ENCODE assay signal across 9 cellular contexts in the genomic region with DNA sequence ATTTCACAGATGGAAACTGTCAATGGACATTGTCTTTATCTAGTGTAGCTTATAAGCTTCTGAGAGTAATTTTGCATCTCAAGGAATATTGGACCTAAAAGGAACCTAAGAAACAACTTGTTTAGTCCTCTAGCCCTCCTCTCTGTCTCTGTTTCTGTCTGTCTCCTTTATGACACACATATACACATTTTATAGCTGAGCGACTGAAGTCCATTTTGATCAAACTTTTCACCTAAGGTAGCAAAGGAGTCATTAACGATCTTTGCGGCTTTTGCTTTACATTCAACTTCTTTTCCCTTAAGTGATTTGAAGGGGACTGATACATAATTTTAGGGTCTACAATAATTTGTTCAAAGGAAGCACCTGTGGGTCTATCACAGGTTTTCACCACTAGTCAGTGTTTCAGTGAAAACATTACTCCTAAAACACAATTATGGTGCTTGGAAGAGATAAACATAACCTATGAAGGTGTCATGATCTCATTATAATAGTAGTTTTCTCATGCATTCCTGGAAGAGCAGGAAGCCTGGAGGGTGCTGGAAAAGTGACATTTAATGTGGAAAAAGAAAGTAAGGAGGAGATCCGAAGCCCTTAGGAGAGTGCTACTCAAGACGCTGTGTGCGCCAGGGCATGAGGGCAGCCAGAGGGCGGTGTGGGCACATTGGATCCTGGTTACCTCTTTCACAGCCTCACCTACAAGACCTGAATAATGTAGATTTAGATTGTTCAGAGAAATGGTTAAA.
DNase-seq lines count a peak whose midpoint lies in the region; ATAC-seq and TF ChIP-seq lines count a peak whose summit lies in the region.
"Had no signal": no experiment of that assay in that cellular context is flagged by ENCODE, and none has a peak within 500 bp of the region (broad histone marks: within the 10 kb centered on the region; RNA-seq: fewer than 3 reads in every experiment).

No MANE protein-coding gene starts in this region.

- no peaks in the 10 kb centered on the region for H3K27me3 Mint-ChIP-seq in GM23338 (ENCODE audit: insufficient read depth, low read depth, poor library complexity)

- H3K36me3 ChIP-seq in BJ (ENCODE audit: control insufficient read depth, insufficient read depth, low read length), result no peaks in the 10 kb centered on the region
- no peaks in the 10 kb centered on the region for H3K36me3 ChIP-seq in GM23338 (ENCODE audit: insufficient read depth)
- no peaks in the 10 kb centered on the region for H3K36me3 ChIP-seq in SK-N-SH (replicated peaks in 1 of 2; ENCODE audit: control insufficient read depth in 1 of 2, insufficient read depth in 2 of 2, low read length in 1 of 2)
- H3K36me3 ChIP-seq in hepatocyte (replicated peaks; ENCODE audit: insufficient read depth, low read depth), result no peaks in the 10 kb centered on the region

- no peak overlapping the region for H3K4me3 Mint-ChIP-seq in GM23338

- no peak overlapping the region for H2AFZ ChIP-seq in GM23338
- H2AFZ ChIP-seq in SK-N-SH (ENCODE audit: low read depth), result no peak overlapping the region
- no peak overlapping the region for H2AFZ ChIP-seq in hepatocyte

- WGBS in SK-N-SH (ENCODE audit: low lambda C conversion rate), result 88% methylated on average over 7 of the region's 7 CpGs
- WGBS in hepatocyte (ENCODE audit: low lambda C conversion rate, missing lambda C conversion rate), result 70% methylated on average over 7 of the region's 7 CpGs

- no peak overlapping the region for H3K9ac ChIP-seq in SK-N-SH

- no peak overlapping the region for H3K27ac Mint-ChIP-seq in GM23338
- H3K27ac Mint-ChIP-seq in activated naive CD4-positive, alpha-beta T cell treated with anti-CD3 and anti-CD28 coated beads, Interleukin-2, amount 50 U/mL, for 72 hours, result peak overlapping the region in 1 of 2 donors; percentile 12

- TF ChIP-seq CTCF in BJ (IDR thresholded peaks at IDR 0.05; ENCODE audit: insufficient read depth, low read depth, low read length) (peak; percentile 79), GM23338 (conservative IDR thresholded peaks at IDR 0.05; ENCODE audit: low read depth in 2 of 2) (peak; percentile 88 to 94), SK-N-SH (IDR thresholded peaks at IDR 0.05) (peak; percentile 71), hepatocyte (IDR thresholded peaks at IDR 0.05; ENCODE audit: poor library complexity) (peak; percentile 68)

- no peak overlapping the region for H3K27ac ChIP-seq in GM23338 (ENCODE audit: low read depth)
- no peak overlapping the region for H3K27ac ChIP-seq in SK-N-SH (ENCODE audit: low read depth in 2 of 2, low read length in 1 of 2)
- H3K27ac ChIP-seq in hepatocyte, result peak overlapping the region; percentile 28
- H3K27ac ChIP-seq: HL-60 had no signal

- no peak for DNase-seq in BJ (ENCODE audit: low read depth)
- peak; percentile 85 for DNase-seq in GM23338 (ENCODE audit: low spot score)
- peak; percentile 42 for DNase-seq in SK-N-SH
- DNase-seq in activated naive CD4-positive, alpha-beta T cell treated with anti-CD3 and anti-CD28 coated beads, Interleukin-2, amount 50 U/mL, for 72 hours (ENCODE audit: low spot score in 2 of 2), result peak in 1 of 2 donors; percentile 47
- peak; percentile 74 for DNase-seq in hepatocyte (ENCODE audit: low spot score)
- DNase-seq in stimulated activated CD4-positive, alpha-beta T cell treated with anti-CD3 and anti-CD28 coated beads, Interleukin-1b, Interleukin-23, amount 100 ng/mL, for 48 hours, result peak; percentile 51
- no peak for DNase-seq in DMS79 (lab: John Stamatoyannopoulos, UW)

- H3K4me2 ChIP-seq in GM23338, result no peak overlapping the region
- H3K4me2 ChIP-seq in SK-N-SH, result no peak overlapping the region
- H3K4me2 ChIP-seq in hepatocyte, result peak overlapping the region; percentile 43

- no peaks in the 10 kb centered on the region for H3K36me3 Mint-ChIP-seq in GM23338 (ENCODE audit: low read depth)
- no peaks in the 10 kb centered on the region for H3K36me3 Mint-ChIP-seq in activated naive CD4-positive, alpha-beta T cell treated with anti-CD3 and anti-CD28 coated beads, Interleukin-2, amount 50 U/mL, for 72 hours

- H3K4me1 Mint-ChIP-seq in GM23338, result peaks cover 34% of the 10 kb centered on the region

- no peaks in the 10 kb centered on the region for H3K79me2 ChIP-seq in GM23338 (replicated peaks; ENCODE audit: insufficient read depth)
- no peaks in the 10 kb centered on the region for H3K79me2 ChIP-seq in SK-N-SH (ENCODE audit: insufficient read depth)
- no peaks in the 10 kb centered on the region for H3K79me2 ChIP-seq in hepatocyte

- H3K4me1 ChIP-seq in GM23338 (ENCODE audit: insufficient read depth) (peaks cover 13% of the 10 kb centered on the region; the same call in 1 of the 2 replicates), SK-N-SH (ENCODE audit: control insufficient read depth in 1 of 2, insufficient read depth in 2 of 2, low read depth in 1 of 2, low read length in 1 of 2) (no peaks in the 10 kb centered on the region; a peak in 1 of 4 replicates), hepatocyte (ENCODE audit: insufficient read depth) (no peaks in the 10 kb centered on the region)

- H3F3A ChIP-seq in GM23338 (replicated peaks; ENCODE audit: low read depth) (no peaks in the 10 kb centered on the region), SK-N-SH (replicated peaks; ENCODE audit: insufficient read depth) (no peaks in the 10 kb centered on the region)

- H3K4me3 ChIP-seq in BJ (ENCODE audit: low read depth, low read length), result no peak overlapping the region
- H3K4me3 ChIP-seq in GM23338, result no peak overlapping the region
- no peak overlapping the region for H3K4me3 ChIP-seq in SK-N-SH (ENCODE audit: low read depth in 2 of 2, low read length in 1 of 2)
- no peak overlapping the region for H3K4me3 ChIP-seq in hepatocyte

- no peaks in the 10 kb centered on the region for H3K27me3 ChIP-seq in BJ (ENCODE audit: control insufficient read depth, insufficient read depth, low read length)
- H3K27me3 ChIP-seq in GM23338 (ENCODE audit: insufficient read depth), result no peaks in the 10 kb centered on the region
- H3K27me3 ChIP-seq in SK-N-SH (ENCODE audit: insufficient read depth), result no peaks in the 10 kb centered on the region
- H3K27me3 ChIP-seq in hepatocyte, result no peaks in the 10 kb centered on the region

- no peaks in the 10 kb centered on the region for H3K9me3 Mint-ChIP-seq in GM23338
- H3K9me3 Mint-ChIP-seq in activated naive CD4-positive, alpha-beta T cell treated with anti-CD3 and anti-CD28 coated beads, Interleukin-2, amount 50 U/mL, for 72 hours, result no peaks in the 10 kb centered on the region

- no peaks in the 10 kb centered on the region for H4K20me1 ChIP-seq in GM23338 (replicated peaks; ENCODE audit: insufficient read depth)
- no peaks in the 10 kb centered on the region for H4K20me1 ChIP-seq in SK-N-SH (ENCODE audit: insufficient read depth)
- no peaks in the 10 kb centered on the region for H4K20me1 ChIP-seq in hepatocyte (ENCODE audit: insufficient read depth, poor library complexity, severe bottlenecking)

- H3K9me3 ChIP-seq in SK-N-SH (no peaks in the 10 kb centered on the region), hepatocyte (ENCODE audit: low read depth) (no peaks in the 10 kb centered on the region)

- TF ChIP-seq EP300 in SK-N-SH (IDR thresholded peaks at IDR 0.05; ENCODE audit: borderline replicate concordance in 1 of 2, low read depth in 1 of 2, low read length in 1 of 2), result no peak

- POLR2A ChIA-PET in BJ (lab: Charles Lee) (no interaction called here), SK-N-SH (lab: Yijun Ruan, JAX) (no interaction called here)

- CTCF ChIA-PET in BJ (lab: Yijun Ruan, JAX) (interaction anchor here (0.7 to 2.0 kb wide), 9 partner anchors 10 to 339 kb away, joined by 3 to 19 read pairs (median 3); no protein-coding TSS in a partner anchor), SK-N-SH (lab: Yijun Ruan, JAX) (interaction anchor here (0.6 to 2.9 kb wide), 28 partner anchors 9 to 399 kb away, joined by 3 to 31 read pairs (median 3); partner anchors contain the start of genes C1orf105 and PIGC)

- H3K9me2 ChIP-seq in GM23338 (ENCODE audit: insufficient read depth) (no peaks in the 10 kb centered on the region), SK-N-SH (no peaks in the 10 kb centered on the region), hepatocyte (replicated peaks; ENCODE audit: insufficient read depth) (no peaks in the 10 kb centered on the region)

- ATAC-seq in GM23338 (peak; percentile 99), GM18861 (IDR thresholded peaks at IDR 0.05; ENCODE audit: unreplicated experiment) (no peak)
- peak; percentile 74 to 81 for ATAC-seq in activated naive CD4-positive, alpha-beta T cell treated with anti-CD3 and anti-CD28 coated beads, Interleukin-2, amount 50 U/mL, for 72 hours

- peak; percentile 86 for TF ChIP-seq RAD21 in SK-N-SH (IDR thresholded peaks at IDR 0.05; ENCODE audit: low read length)

TF ChIP-seq in GM23338, 12 proteins besides CTCF, POLR2A, EP300 and RAD21 (continues in another document):
- TF ChIP-seq EZH2 (IDR thresholded peaks at IDR 0.05; ENCODE audit: low read depth, unreplicated experiment) (no peak), STAT1 (IDR thresholded peaks at IDR 0.05; ENCODE audit: unreplicated experiment) (no peak), ZNF114 (CRISPR knock-in tag; IDR thresholded peaks at IDR 0.05) (no peak), CREB1 (CRISPR knock-in tag; IDR thresholded peaks at IDR 0.05; ENCODE audit: low read depth) (no peak)

TF ChIP-seq in SK-N-SH, 30 proteins besides CTCF, POLR2A, EP300 and RAD21:
- TF ChIP-seq, protein P1, sequence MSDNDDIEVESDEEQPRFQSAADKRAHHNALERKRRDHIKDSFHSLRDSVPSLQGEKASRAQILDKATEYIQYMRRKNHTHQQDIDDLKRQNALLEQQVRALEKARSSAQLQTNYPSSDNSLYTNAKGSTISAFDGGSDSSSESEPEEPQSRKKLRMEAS (IDR thresholded peaks at IDR 0.05; ENCODE audit: low read depth), result no peak
- TF ChIP-seq SMC3 (IDR thresholded peaks at IDR 0.05; ENCODE audit: low read depth, low read length), result peak; percentile 90

Comparison
In these comparisons a context has a peak if more than half of its experiments do, and no peak if none do; other contexts are left out.
1. DNase-seq: peak in GM23338 (single experiment), SK-N-SH (single experiment), hepatocyte (single experiment) and stimulated activated CD4-positive, alpha-beta T cell treated with anti-CD3 and anti-CD28 coated beads, Interleukin-1b, Interleukin-23, amount 100 ng/mL, for 48 hours (single experiment); none in BJ (single experiment) and DMS79 (single experiment).
2. Peak in every context shown above with its lines, with median percentiles within 50 percentile points of each other: CTCF ChIP-seq.